8 cellular contexts compared by ENCODE assay signal in the genomic region with DNA sequence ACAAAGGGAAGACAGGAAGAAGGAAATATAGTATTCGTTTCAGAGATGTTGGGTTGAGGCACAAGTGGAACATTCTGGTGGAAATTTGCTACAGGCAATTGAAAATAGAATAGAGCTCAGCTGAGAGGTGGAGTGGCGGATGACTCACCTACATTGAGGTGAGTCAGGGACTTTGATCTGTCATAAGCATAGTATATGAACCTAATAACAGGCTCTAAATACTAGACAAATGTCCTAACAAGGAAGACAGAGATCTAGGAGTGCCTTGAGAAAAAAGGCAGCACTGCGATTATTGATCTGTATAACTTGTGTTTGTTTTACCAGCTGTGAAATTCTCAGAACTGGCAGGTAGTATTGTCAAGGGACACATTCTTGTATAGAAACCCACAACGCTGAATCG. TPM values are rescaled to one million over a fixed set of nuclear protein-coding genes. Genes with fewer than 3 reads are reported as not detected.
DNase-seq lines count a peak whose midpoint lies in the region; ATAC-seq, FAIRE-seq and TF ChIP-seq lines count a peak whose summit lies in the region.

No MANE protein-coding gene starts in this region.

- H3K36me3 Mint-ChIP-seq in endothelial cell (ENCODE audit: low read depth, unreplicated experiment), result no peaks in the 10 kb centered on the region
- no peaks in the 10 kb centered on the region for H3K36me3 Mint-ChIP-seq in osteocyte (ENCODE audit: unreplicated experiment)

- peak overlapping the region; percentile 83 for H3K4me3 ChIP-seq in A549

- peak overlapping the region; percentile 81 for H3K4me2 ChIP-seq in A549

- H3K4me3 Mint-ChIP-seq in endothelial cell (ENCODE audit: unreplicated experiment), result peak overlapping the region; percentile 98
- peak overlapping the region; percentile 96 for H3K4me3 Mint-ChIP-seq in osteocyte (ENCODE audit: unreplicated experiment)

- H3K4me1 Mint-ChIP-seq in endothelial cell (ENCODE audit: unreplicated experiment) (peaks cover 53% of the 10 kb centered on the region), osteocyte (ENCODE audit: unreplicated experiment) (peaks cover 37% of the 10 kb centered on the region)

- H3K27ac ChIP-seq in A549, result peak overlapping the region; percentile 71 to 86

- no peaks in the 10 kb centered on the region for H3K9me3 Mint-ChIP-seq in endothelial cell (ENCODE audit: unreplicated experiment)
- no peaks in the 10 kb centered on the region for H3K9me3 Mint-ChIP-seq in osteocyte (ENCODE audit: unreplicated experiment)

- CTCF ChIA-PET in A549 (lab: Yijun Ruan, JAX), result interaction anchor here (0.7 to 1.6 kb wide), 4 partner anchors 18 to 46 kb away, joined by 3 to 4 read pairs (median 4); no protein-coding TSS in a partner anchor

- H3K9me3 ChIP-seq in A549, result no peaks in the 10 kb centered on the region

- H3K4me1 ChIP-seq in A549, result peaks cover 29% of the 10 kb centered on the region

- DNase-seq in A549 (ENCODE audit: low read depth in 1 of 2, low spot score in 1 of 2), result peak; percentile 24 to 58
- peak; percentile 41 for DNase-seq in activated CD4-positive, alpha-beta T cell treated with anti-CD3 and anti-CD28 coated beads, Interleukin-2, amount 50 U/mL, for 1 hour
- DNase-seq in endothelial cell (ENCODE audit: low spot score), result no peak
- DNase-seq in osteocyte (ENCODE audit: extremely low spot score, unreplicated experiment), result no peak
- DNase-seq in COLO829 (ENCODE audit: low spot score), result no peak

- no peak for TF ChIP-seq RAD21 in A549 (conservative IDR thresholded peaks at IDR 0.05 in 1 of 2, IDR thresholded peaks at IDR 0.05 in 1 of 2)

- WGBS in A549 (ENCODE audit: missing lambda C conversion rate), result 26% methylated on average over 5 of the region's 5 CpGs

- TF ChIP-seq EP300 in A549 (IDR thresholded peaks at IDR 0.05), result no peak

- ATAC-seq in A549, result 0 out of 6 replicates have a peak, but pooled peaks of 1 of the 2 experiments have one; percentile 30
- peak; percentile 9 for ATAC-seq in HG02973 (IDR thresholded peaks at IDR 0.05; ENCODE audit: unreplicated experiment)
- no peak for ATAC-seq in HG02938 (IDR thresholded peaks at IDR 0.05; ENCODE audit: unreplicated experiment)
- no peak for ATAC-seq in GM21381 (IDR thresholded peaks at IDR 0.05; ENCODE audit: unreplicated experiment)

- TF ChIP-seq POLR2A in A549 (IDR thresholded peaks at IDR 0.05; ENCODE audit: low read length), result no peak

- FAIRE-seq in A549 (lab: Jason Lieb, UNC), result no peak

- peak overlapping the region; percentile 78 for H3K27ac Mint-ChIP-seq in endothelial cell (ENCODE audit: unreplicated experiment)
- peak overlapping the region; percentile 97 for H3K27ac Mint-ChIP-seq in osteocyte (ENCODE audit: unreplicated experiment)

- POLR2A ChIA-PET in A549 (lab: Yijun Ruan, JAX), result interaction anchor here (1.0 to 3.9 kb wide), 4 partner anchors 11 to 24 kb away, joined by 4 to 89 read pairs (median 23); no protein-coding TSS in a partner anchor

- H3K27me3 Mint-ChIP-seq in endothelial cell (ENCODE audit: unreplicated experiment) (peaks cover 11% of the 10 kb centered on the region), osteocyte (ENCODE audit: unreplicated experiment) (no peaks in the 10 kb centered on the region)

- TF ChIP-seq CTCF in A549 (IDR thresholded peaks at IDR 0.05), result no peak
- TF ChIP-seq CTCF in endothelial cell (IDR thresholded peaks at IDR 0.05; ENCODE audit: unreplicated experiment), result no peak
- TF ChIP-seq CTCF in osteocyte (IDR thresholded peaks at IDR 0.05), result no peak

TF ChIP-seq in A549, 52 proteins besides CTCF, POLR2A, EP300 and RAD21:
- no peak for TF ChIP-seq ZFP36 (IDR thresholded peaks at IDR 0.05; ENCODE audit: borderline replicate concordance, partially characterized antibody)
- TF ChIP-seq, protein P1, sequence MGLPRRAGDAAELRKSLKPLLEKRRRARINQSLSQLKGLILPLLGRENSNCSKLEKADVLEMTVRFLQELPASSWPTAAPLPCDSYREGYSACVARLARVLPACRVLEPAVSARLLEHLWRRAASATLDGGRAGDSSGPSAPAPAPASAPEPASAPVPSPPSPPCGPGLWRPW (IDR thresholded peaks at IDR 0.05), result no peak
- no peak for TF ChIP-seq EHF (CRISPR knock-in tag; IDR thresholded peaks at IDR 0.05)
- peak; percentile 58; the same call in 1 of the 2 replicates for TF ChIP-seq FOSL2 (IDR thresholded peaks at IDR 0.05)
- peak; percentile 94 for TF ChIP-seq FOSL2 (CRISPR knock-in tag; IDR thresholded peaks at IDR 0.05)
- TF ChIP-seq TP53 (CRISPR knock-in tag; IDR thresholded peaks at IDR 0.05), result no peak
- TF ChIP-seq, protein P2, sequence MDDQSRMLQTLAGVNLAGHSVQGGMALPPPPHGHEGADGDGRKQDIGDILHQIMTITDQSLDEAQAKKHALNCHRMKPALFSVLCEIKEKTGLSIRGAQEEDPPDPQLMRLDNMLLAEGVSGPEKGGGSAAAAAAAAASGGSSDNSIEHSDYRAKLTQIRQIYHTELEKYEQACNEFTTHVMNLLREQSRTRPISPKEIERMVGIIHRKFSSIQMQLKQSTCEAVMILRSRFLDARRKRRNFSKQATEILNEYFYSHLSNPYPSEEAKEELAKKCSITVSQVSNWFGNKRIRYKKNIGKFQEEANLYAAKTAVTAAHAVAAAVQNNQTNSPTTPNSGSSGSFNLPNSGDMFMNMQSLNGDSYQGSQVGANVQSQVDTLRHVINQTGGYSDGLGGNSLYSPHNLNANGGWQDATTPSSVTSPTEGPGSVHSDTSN (IDR thresholded peaks at IDR 0.05), result 0 out of 2 replicates have a peak, but pooled peaks have one; percentile 19
- peak; percentile 33; the same call in 1 of the 2 replicates for TF ChIP-seq JUNB (IDR thresholded peaks at IDR 0.05)
- no peak for TF ChIP-seq FOSB (CRISPR knock-in tag; IDR thresholded peaks at IDR 0.05)
- TF ChIP-seq, protein P3, sequence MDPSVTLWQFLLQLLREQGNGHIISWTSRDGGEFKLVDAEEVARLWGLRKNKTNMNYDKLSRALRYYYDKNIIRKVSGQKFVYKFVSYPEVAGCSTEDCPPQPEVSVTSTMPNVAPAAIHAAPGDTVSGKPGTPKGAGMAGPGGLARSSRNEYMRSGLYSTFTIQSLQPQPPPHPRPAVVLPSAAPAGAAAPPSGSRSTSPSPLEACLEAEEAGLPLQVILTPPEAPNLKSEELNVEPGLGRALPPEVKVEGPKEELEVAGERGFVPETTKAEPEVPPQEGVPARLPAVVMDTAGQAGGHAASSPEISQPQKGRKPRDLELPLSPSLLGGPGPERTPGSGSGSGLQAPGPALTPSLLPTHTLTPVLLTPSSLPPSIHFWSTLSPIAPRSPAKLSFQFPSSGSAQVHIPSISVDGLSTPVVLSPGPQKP (IDR thresholded peaks at IDR 0.05; ENCODE audit: low read depth, low read length), result no peak
- no peak for TF ChIP-seq HEYL (CRISPR knock-in tag; IDR thresholded peaks at IDR 0.05)

RNA-seq across cellular contexts. Expression of a gene that starts 0.9 kb away (rescaled TPM):
- 95.1 and 129 TPM in 2 replicates for polyA plus RNA-seq in A549 (2011; rRNA removed)
- polyA plus RNA-seq in A549 (2012; cell fraction: cytosol; rRNA removed), result 29.7 and 34.1 TPM in 2 replicates
- polyA plus RNA-seq in A549 (2012; cell fraction: nucleus; rRNA removed), result 35.2 and 36.9 TPM in 2 replicates
- polyA plus RNA-seq in A549 (2017; fragmentation: RNase III; extraction: RNeasy Plus Mini Kit Qiagen cat#74134 plus additional on column Dnase treatment), result 38.8 to 42.7 TPM (median 40.2 TPM) in 3 replicates
- polyA minus RNA-seq in A549 (2011; rRNA and poly(A)+ RNA removed), result 26.4 and 30.7 TPM in 2 replicates
- 55.4 TPM for total RNA-seq in endothelial cell (ENCODE audit: unreplicated experiment)
- total RNA-seq in osteocyte, result 75.2 and 78.3 TPM in 2 replicates

RNA-seq across cellular contexts. Expression of a gene that starts 31.4 kb away (rescaled TPM):
- polyA plus RNA-seq in A549 (2011; rRNA removed) (1.3 and 1.7 TPM in 2 replicates), A549 (2017; fragmentation: RNase III; extraction: RNeasy Plus Mini Kit Qiagen cat#74134 plus additional on column Dnase treatment) (0.97 to 1.7 TPM (median 1.1 TPM) in 3 replicates)
- polyA plus RNA-seq in A549 (2012; cell fraction: cytosol; rRNA removed), result 0.13 TPM in 2 replicates
- polyA plus RNA-seq in A549 (2012; cell fraction: nucleus; rRNA removed), result 0.28 and 1.0 TPM in 2 replicates
- polyA minus RNA-seq in A549 (2011; rRNA and poly(A)+ RNA removed), result 0.29 and 0.58 TPM in 2 replicates
- total RNA-seq in endothelial cell (ENCODE audit: unreplicated experiment) (2.8 TPM), osteocyte (1.5 and 2.3 TPM in 2 replicates)

Comparison
In these comparisons a context has a peak if more than half of its experiments do, and no peak if none do; other contexts are left out.
1. DNase-seq: peak in A549 (2 of 2) and activated CD4-positive, alpha-beta T cell treated with anti-CD3 and anti-CD28 coated beads, Interleukin-2, amount 50 U/mL, for 1 hour (single experiment); none in endothelial cell (single experiment), osteocyte (single experiment) and COLO829 (single experiment).